ENCODE assay signal across 18 cellular contexts in genomic region chr12:104504151-104504550, GRCh38.
"Had no signal": no experiment of that assay in that cellular context is flagged by ENCODE, and none has a peak within 500 bp of the region (broad histone marks: within the 10 kb centered on the region; RNA-seq: fewer than 3 reads in every experiment).

No MANE protein-coding gene starts in this region.

- H3K4me3 ChIP-seq: cardiac muscle cell, dorsolateral prefrontal cortex, right atrium auricular region, tibial artery, uterus had no signal

- H3K27ac ChIP-seq: dorsolateral prefrontal cortex, right atrium auricular region, tibial artery, uterus had no signal

- H3K9me3 ChIP-seq: right atrium auricular region, tibial artery, uterus had no signal

- ATAC-seq: left colon; naive thymus-derived CD4-positive, alpha-beta T cell had no signal

- H3K4me3 Mint-ChIP-seq: activated naive CD4-positive, alpha-beta T cell treated with anti-CD3 and anti-CD28 coated beads for 36 hours; endodermal cell; naive thymus-derived CD4-positive, alpha-beta T cell had no signal

- H3K27me3 ChIP-seq: cardiac muscle cell, right atrium auricular region, tibial artery, uterus had no signal

- H3K27ac Mint-ChIP-seq: activated B cell treated with CpG ODN at 0.5 μM for 24 hours; activated naive CD4-positive, alpha-beta T cell treated with anti-CD3 and anti-CD28 coated beads for 36 hours had no signal

- H3K4me1 ChIP-seq: uterus had no signal

- H3K27me3 Mint-ChIP-seq: activated B cell treated with CpG ODN at 0.5 μM for 24 hours; naive thymus-derived CD4-positive, alpha-beta T cell had no signal

- FAIRE-seq: frontal cortex, TTC549 had no signal

- DNase-seq: activated B cell treated with CpG ODN at 0.5 μM for 24 hours; activated CD4-positive, alpha-beta T cell treated with anti-CD3 and anti-CD28 coated beads, Interleukin-2, amount 50 U/mL, for 1 hour; activated naive CD4-positive, alpha-beta T cell treated with anti-CD3 and anti-CD28 coated beads for 36 hours; dorsolateral prefrontal cortex; endodermal cell; head of caudate nucleus; left colon; mammary epithelial cell; naive thymus-derived CD4-positive, alpha-beta T cell; stimulated activated CD4-positive, alpha-beta T cell treated with anti-CD3 and anti-CD28 coated beads, Interleukin-2, amount 100 ng/mL, for 48 hours; stimulated activated naive CD4-positive, alpha-beta T cell; T-helper 2 cell; tibial artery; uterus had no signal

- H3K9me3 Mint-ChIP-seq: activated B cell treated with CpG ODN at 0.5 μM for 24 hours had no signal

- H3K36me3 ChIP-seq: cardiac muscle cell, right atrium auricular region, tibial artery, uterus had no signal
